ENCODE assay signal across 1 cellular context in the genomic region with DNA sequence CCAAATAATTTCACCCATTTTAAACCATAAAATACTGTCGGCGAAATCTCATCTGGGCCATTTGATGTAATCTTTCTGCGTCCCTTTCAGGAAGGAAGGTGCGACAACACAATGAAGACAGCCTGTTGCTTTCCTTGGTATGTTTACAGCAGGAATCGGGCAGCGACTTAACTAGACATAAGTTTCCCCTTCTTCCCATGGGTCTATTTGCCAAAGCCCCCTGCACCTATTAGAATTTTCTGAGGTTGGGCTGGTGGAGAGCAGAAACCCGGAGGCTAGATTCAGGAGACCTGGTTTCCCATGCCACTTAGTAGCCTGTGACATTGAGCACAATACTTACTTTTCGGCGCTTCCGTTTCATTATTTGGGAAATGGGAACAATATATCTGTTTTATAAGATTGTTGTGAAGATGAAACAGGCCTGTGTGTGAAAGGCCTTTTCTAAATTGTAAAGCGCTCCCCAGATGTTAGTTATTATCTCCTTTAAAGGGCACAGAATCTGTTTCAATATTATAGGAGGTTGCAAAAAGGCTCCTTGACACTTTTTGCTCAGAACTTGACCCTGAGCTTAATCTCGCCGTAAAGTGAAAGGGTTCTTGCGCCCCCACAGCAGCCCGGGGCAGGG.
A peak's percentile ranks its signal among the peaks of the same experiment; 100 is the strongest.
TF ChIP-seq lines count a peak whose summit lies in the region.

No MANE protein-coding gene starts in this region.

TF ChIP-seq in K562, 482 proteins besides CTCF, POLR2A, EP300 and RAD21 (continued from another document and continues in another):
- TF ChIP-seq, protein P1, sequence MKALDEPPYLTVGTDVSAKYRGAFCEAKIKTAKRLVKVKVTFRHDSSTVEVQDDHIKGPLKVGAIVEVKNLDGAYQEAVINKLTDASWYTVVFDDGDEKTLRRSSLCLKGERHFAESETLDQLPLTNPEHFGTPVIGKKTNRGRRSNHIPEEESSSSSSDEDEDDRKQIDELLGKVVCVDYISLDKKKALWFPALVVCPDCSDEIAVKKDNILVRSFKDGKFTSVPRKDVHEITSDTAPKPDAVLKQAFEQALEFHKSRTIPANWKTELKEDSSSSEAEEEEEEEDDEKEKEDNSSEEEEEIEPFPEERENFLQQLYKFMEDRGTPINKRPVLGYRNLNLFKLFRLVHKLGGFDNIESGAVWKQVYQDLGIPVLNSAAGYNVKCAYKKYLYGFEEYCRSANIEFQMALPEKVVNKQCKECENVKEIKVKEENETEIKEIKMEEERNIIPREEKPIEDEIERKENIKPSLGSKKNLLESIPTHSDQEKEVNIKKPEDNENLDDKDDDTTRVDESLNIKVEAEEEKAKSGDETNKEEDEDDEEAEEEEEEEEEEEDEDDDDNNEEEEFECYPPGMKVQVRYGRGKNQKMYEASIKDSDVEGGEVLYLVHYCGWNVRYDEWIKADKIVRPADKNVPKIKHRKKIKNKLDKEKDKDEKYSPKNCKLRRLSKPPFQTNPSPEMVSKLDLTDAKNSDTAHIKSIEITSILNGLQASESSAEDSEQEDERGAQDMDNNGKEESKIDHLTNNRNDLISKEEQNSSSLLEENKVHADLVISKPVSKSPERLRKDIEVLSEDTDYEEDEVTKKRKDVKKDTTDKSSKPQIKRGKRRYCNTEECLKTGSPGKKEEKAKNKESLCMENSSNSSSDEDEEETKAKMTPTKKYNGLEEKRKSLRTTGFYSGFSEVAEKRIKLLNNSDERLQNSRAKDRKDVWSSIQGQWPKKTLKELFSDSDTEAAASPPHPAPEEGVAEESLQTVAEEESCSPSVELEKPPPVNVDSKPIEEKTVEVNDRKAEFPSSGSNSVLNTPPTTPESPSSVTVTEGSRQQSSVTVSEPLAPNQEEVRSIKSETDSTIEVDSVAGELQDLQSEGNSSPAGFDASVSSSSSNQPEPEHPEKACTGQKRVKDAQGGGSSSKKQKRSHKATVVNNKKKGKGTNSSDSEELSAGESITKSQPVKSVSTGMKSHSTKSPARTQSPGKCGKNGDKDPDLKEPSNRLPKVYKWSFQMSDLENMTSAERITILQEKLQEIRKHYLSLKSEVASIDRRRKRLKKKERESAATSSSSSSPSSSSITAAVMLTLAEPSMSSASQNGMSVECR (CRISPR knock-in tag; IDR thresholded peaks at IDR 0.05): no peak
- TF ChIP-seq, protein P2, sequence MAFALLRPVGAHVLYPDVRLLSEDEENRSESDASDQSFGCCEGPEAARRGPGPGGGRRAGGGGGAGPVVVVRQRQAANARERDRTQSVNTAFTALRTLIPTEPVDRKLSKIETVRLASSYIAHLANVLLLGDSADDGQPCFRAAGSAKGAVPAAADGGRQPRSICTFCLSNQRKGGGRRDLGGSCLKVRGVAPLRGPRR (CRISPR knock-in tag; IDR thresholded peaks at IDR 0.05): no peak
- TF ChIP-seq TAF15 (IDR thresholded peaks at IDR 0.05; ENCODE audit: low read depth, low read length): no peak
- TF ChIP-seq POLR2G (IDR thresholded peaks at IDR 0.05; ENCODE audit: low read depth, low read length): no peak
- TF ChIP-seq U2AF2 (optimal IDR thresholded peaks at IDR 0.05; ENCODE audit: low read depth, low read length): no peak
- no peak for TF ChIP-seq SRSF3 (IDR thresholded peaks at IDR 0.05; ENCODE audit: insufficient read depth, low read length)
- TF ChIP-seq ZNF830 (CRISPR knock-in tag; IDR thresholded peaks at IDR 0.05): no peak
- TF ChIP-seq NR2F6 (CRISPR knock-in tag; IDR thresholded peaks at IDR 0.05): no peak
- TF ChIP-seq, protein P3, sequence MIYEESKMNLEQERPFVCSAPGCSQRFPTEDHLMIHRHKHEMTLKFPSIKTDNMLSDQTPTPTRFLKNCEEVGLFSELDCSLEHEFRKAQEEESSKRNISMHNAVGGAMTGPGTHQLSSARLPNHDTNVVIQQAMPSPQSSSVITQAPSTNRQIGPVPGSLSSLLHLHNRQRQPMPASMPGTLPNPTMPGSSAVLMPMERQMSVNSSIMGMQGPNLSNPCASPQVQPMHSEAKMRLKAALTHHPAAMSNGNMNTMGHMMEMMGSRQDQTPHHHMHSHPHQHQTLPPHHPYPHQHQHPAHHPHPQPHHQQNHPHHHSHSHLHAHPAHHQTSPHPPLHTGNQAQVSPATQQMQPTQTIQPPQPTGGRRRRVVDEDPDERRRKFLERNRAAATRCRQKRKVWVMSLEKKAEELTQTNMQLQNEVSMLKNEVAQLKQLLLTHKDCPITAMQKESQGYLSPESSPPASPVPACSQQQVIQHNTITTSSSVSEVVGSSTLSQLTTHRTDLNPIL (CRISPR knock-in tag; IDR thresholded peaks at IDR 0.05): no peak
- TF ChIP-seq FOXM1 (IDR thresholded peaks at IDR 0.05; ENCODE audit: low read depth): no peak
- no peak for TF ChIP-seq FOXM1 (CRISPR knock-in tag; IDR thresholded peaks at IDR 0.05; ENCODE audit: low read depth)
- no peak for TF ChIP-seq ZNF121 (CRISPR knock-in tag; conservative IDR thresholded peaks at IDR 0.05)
- TF ChIP-seq TAF1 (IDR thresholded peaks at IDR 0.05; ENCODE audit: control insufficient read depth, extremely low read depth, insufficient read depth, low read length, severe bottlenecking): peak; percentile 56
- TF ChIP-seq, protein P4, sequence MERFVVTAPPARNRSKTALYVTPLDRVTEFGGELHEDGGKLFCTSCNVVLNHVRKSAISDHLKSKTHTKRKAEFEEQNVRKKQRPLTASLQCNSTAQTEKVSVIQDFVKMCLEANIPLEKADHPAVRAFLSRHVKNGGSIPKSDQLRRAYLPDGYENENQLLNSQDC (CRISPR knock-in tag; IDR thresholded peaks at IDR 0.05): no peak
- no peak for TF ChIP-seq ZBED1 (IDR thresholded peaks at IDR 0.05)
- no peak for TF ChIP-seq HLTF (IDR thresholded peaks at IDR 0.05)
- TF ChIP-seq GATAD2B (IDR thresholded peaks at IDR 0.05; ENCODE audit: borderline replicate concordance): no peak
- TF ChIP-seq ZNF778 (CRISPR knock-in tag; IDR thresholded peaks at IDR 0.05): no peak
- TF ChIP-seq GTF2F1 (IDR thresholded peaks at IDR 0.05; ENCODE audit: low read depth, low read length): no peak
- TF ChIP-seq ZNF354B (CRISPR knock-in tag; IDR thresholded peaks at IDR 0.05): no peak
- no peak for TF ChIP-seq NR4A1 (CRISPR knock-in tag; IDR thresholded peaks at IDR 0.05)
- TF ChIP-seq NR4A1 (tag; IDR thresholded peaks at IDR 0.05): no peak
- TF ChIP-seq, protein P5, sequence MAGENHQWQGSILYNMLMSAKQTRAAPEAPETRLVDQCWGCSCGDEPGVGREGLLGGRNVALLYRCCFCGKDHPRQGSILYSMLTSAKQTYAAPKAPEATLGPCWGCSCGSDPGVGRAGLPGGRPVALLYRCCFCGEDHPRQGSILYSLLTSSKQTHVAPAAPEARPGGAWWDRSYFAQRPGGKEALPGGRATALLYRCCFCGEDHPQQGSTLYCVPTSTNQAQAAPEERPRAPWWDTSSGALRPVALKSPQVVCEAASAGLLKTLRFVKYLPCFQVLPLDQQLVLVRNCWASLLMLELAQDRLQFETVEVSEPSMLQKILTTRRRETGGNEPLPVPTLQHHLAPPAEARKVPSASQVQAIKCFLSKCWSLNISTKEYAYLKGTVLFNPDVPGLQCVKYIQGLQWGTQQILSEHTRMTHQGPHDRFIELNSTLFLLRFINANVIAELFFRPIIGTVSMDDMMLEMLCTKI (IDR thresholded peaks at IDR 0.05; ENCODE audit: partially characterized antibody): no peak
- TF ChIP-seq NFE2 (IDR thresholded peaks at IDR 0.05; ENCODE audit: low read depth): no peak
- no peak for TF ChIP-seq CREBBP (IDR thresholded peaks at IDR 0.05; ENCODE audit: low read depth, low read length)
- TF ChIP-seq ZNF134 (CRISPR knock-in tag; conservative IDR thresholded peaks at IDR 0.05): no peak
- peak; percentile 29; the same call in 1 of the 2 replicates for TF ChIP-seq SMARCE1 (IDR thresholded peaks at IDR 0.05)
- TF ChIP-seq, protein P6, sequence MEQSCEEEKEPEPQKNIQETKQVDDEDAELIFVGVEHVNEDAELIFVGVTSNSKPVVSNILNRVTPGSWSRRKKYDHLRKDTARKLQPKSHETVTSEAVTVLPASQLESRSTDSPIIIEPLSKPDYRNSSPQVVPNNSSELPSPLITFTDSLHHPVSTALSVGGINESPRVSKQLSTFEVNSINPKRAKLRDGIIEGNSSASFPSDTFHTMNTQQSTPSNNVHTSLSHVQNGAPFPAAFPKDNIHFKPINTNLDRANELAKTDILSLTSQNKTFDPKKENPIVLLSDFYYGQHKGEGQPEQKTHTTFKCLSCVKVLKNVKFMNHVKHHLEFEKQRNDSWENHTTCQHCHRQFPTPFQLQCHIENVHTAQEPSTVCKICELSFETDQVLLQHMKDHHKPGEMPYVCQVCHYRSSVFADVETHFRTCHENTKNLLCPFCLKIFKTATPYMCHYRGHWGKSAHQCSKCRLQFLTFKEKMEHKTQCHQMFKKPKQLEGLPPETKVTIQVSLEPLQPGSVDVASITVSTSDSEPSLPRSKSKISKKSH (CRISPR knock-in tag; IDR thresholded peaks at IDR 0.05): no peak
- TF ChIP-seq, protein P7, sequence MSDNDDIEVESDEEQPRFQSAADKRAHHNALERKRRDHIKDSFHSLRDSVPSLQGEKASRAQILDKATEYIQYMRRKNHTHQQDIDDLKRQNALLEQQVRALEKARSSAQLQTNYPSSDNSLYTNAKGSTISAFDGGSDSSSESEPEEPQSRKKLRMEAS (CRISPR knock-in tag; IDR thresholded peaks at IDR 0.05): no peak
- TF ChIP-seq CTBP1 (IDR thresholded peaks at IDR 0.05; ENCODE audit: borderline replicate concordance): no peak
- TF ChIP-seq, protein P8, sequence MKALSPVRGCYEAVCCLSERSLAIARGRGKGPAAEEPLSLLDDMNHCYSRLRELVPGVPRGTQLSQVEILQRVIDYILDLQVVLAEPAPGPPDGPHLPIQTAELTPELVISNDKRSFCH (CRISPR knock-in tag; IDR thresholded peaks at IDR 0.05): no peak
- TF ChIP-seq, protein P8 (tag; IDR thresholded peaks at IDR 0.05): no peak
- TF ChIP-seq, protein P9, sequence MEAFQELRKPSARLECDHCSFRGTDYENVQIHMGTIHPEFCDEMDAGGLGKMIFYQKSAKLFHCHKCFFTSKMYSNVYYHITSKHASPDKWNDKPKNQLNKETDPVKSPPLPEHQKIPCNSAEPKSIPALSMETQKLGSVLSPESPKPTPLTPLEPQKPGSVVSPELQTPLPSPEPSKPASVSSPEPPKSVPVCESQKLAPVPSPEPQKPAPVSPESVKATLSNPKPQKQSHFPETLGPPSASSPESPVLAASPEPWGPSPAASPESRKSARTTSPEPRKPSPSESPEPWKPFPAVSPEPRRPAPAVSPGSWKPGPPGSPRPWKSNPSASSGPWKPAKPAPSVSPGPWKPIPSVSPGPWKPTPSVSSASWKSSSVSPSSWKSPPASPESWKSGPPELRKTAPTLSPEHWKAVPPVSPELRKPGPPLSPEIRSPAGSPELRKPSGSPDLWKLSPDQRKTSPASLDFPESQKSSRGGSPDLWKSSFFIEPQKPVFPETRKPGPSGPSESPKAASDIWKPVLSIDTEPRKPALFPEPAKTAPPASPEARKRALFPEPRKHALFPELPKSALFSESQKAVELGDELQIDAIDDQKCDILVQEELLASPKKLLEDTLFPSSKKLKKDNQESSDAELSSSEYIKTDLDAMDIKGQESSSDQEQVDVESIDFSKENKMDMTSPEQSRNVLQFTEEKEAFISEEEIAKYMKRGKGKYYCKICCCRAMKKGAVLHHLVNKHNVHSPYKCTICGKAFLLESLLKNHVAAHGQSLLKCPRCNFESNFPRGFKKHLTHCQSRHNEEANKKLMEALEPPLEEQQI (IDR thresholded peaks at IDR 0.05): 0 out of 2 replicates have a peak, but pooled peaks have one; percentile 30
- peak; percentile 64 for TF ChIP-seq KDM5B (IDR thresholded peaks at IDR 0.05; ENCODE audit: insufficient replicate concordance, low read depth, low read length)
- no peak for TF ChIP-seq L3MBTL2 (IDR thresholded peaks at IDR 0.05)
- TF ChIP-seq PHF20 (IDR thresholded peaks at IDR 0.05; ENCODE audit: partially characterized antibody): no peak
- TF ChIP-seq SIRT6 (IDR thresholded peaks at IDR 0.05; ENCODE audit: low read depth, low read length): no peak
- TF ChIP-seq ATF1 (CRISPR knock-in tag; IDR thresholded peaks at IDR 0.05): no peak
- TF ChIP-seq ATF1 (tag; IDR thresholded peaks at IDR 0.05): peak; percentile 60
- TF ChIP-seq, protein P10, sequence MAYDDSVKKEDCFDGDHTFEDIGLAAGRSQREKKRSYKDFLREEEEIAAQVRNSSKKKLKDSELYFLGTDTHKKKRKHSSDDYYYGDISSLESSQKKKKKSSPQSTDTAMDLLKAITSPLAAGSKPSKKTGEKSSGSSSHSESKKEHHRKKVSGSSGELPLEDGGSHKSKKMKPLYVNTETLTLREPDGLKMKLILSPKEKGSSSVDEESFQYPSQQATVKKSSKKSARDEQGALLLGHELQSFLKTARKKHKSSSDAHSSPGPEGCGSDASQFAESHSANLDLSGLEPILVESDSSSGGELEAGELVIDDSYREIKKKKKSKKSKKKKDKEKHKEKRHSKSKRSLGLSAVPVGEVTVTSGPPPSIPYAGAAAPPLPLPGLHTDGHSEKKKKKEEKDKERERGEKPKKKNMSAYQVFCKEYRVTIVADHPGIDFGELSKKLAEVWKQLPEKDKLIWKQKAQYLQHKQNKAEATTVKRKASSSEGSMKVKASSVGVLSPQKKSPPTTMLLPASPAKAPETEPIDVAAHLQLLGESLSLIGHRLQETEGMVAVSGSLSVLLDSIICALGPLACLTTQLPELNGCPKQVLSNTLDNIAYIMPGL (CRISPR knock-in tag; IDR thresholded peaks at IDR 0.05): no peak
- TF ChIP-seq KAT2B (IDR thresholded peaks at IDR 0.05; ENCODE audit: low read depth, low read length): no peak
- peak; percentile 47 for TF ChIP-seq BRD9 (IDR thresholded peaks at IDR 0.05; ENCODE audit: low read depth, partially characterized antibody)
- no peak for TF ChIP-seq THRAP3 (IDR thresholded peaks at IDR 0.05; ENCODE audit: borderline replicate concordance)
- no peak for TF ChIP-seq HDGF (IDR thresholded peaks at IDR 0.05)
- TF ChIP-seq, protein P11, sequence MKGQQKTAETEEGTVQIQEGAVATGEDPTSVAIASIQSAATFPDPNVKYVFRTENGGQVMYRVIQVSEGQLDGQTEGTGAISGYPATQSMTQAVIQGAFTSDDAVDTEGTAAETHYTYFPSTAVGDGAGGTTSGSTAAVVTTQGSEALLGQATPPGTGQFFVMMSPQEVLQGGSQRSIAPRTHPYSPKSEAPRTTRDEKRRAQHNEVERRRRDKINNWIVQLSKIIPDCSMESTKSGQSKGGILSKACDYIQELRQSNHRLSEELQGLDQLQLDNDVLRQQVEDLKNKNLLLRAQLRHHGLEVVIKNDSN (CRISPR knock-in tag; IDR thresholded peaks at IDR 0.05): no peak
- TF ChIP-seq SAFB (IDR thresholded peaks at IDR 0.05; ENCODE audit: borderline replicate concordance, low read depth, low read length): no peak
- no peak for TF ChIP-seq ZC3H11A (IDR thresholded peaks at IDR 0.05; ENCODE audit: low read depth, low read length)
- TF ChIP-seq, protein P12, sequence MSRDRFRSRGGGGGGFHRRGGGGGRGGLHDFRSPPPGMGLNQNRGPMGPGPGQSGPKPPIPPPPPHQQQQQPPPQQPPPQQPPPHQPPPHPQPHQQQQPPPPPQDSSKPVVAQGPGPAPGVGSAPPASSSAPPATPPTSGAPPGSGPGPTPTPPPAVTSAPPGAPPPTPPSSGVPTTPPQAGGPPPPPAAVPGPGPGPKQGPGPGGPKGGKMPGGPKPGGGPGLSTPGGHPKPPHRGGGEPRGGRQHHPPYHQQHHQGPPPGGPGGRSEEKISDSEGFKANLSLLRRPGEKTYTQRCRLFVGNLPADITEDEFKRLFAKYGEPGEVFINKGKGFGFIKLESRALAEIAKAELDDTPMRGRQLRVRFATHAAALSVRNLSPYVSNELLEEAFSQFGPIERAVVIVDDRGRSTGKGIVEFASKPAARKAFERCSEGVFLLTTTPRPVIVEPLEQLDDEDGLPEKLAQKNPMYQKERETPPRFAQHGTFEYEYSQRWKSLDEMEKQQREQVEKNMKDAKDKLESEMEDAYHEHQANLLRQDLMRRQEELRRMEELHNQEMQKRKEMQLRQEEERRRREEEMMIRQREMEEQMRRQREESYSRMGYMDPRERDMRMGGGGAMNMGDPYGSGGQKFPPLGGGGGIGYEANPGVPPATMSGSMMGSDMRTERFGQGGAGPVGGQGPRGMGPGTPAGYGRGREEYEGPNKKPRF (IDR thresholded peaks at IDR 0.05; ENCODE audit: low read depth, low read length): no peak
- no peak for TF ChIP-seq NRF1 (conservative IDR thresholded peaks at IDR 0.05 in 1 of 2, IDR thresholded peaks at IDR 0.05 in 1 of 2)
